In the genomic region with DNA sequence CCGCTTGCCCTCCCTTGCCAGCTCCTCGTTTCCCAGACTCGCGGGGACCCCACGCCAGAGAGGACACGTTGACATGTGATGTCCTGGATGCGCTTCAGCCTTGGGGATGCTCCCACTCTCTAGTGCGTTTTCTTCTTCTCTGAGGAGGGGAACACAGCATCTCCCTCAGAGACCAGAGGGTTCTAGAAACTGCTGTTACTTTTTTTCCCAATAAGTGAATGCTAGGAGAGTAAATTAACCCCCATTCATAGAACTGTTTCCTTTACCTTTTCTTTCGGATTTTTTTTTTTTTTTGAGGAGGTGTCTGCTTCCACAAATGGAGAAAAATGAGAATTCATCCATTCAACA, we compare ENCODE assay signal across 11 cellular contexts. TPM values are rescaled to one million over a fixed set of nuclear protein-coding genes. Genes with fewer than 3 reads are reported as not detected.
DNase-seq lines count a peak whose midpoint lies in the region; ATAC-seq and TF ChIP-seq lines count a peak whose summit lies in the region.
"Had no signal": no experiment of that assay in that cellular context is flagged by ENCODE, and none has a peak within 500 bp of the region (broad histone marks: within the 10 kb centered on the region; RNA-seq: fewer than 3 reads in every experiment).

No MANE protein-coding gene starts in this region.

- no peak for TF ChIP-seq POLR2A in gastroesophageal sphincter (IDR thresholded peaks at IDR 0.05)

- CTCF ChIA-PET in AG04449 (lab: Yijun Ruan, JAX), result interaction anchor here (0.7 to 1.5 kb wide), 4 partner anchors 35 to 157 kb away, joined by 3 to 8 read pairs (median 4); no protein-coding TSS in a partner anchor

- H3K27me3 ChIP-seq in WERI-Rb-1 (ENCODE audit: insufficient read depth, low read depth, severe bottlenecking) (peaks cover 13% of the 10 kb centered on the region), gastroesophageal sphincter (peaks cover 59% of the 10 kb centered on the region), neuron (ENCODE audit: insufficient read depth, low read length) (peaks cover 28% of the 10 kb centered on the region)
- H3K27me3 ChIP-seq: BLaER1 had no signal

- WGBS in gastroesophageal sphincter (ENCODE audit: low coverage in 1 of 2), 2 donors, result 0 to 17% methylated on average over 2 to 6 of the region's 9 CpGs

- no peaks in the 10 kb centered on the region for H3K36me3 ChIP-seq in WERI-Rb-1
- no peaks in the 10 kb centered on the region for H3K36me3 ChIP-seq in gastroesophageal sphincter
- no peaks in the 10 kb centered on the region for H3K36me3 ChIP-seq in neuron (ENCODE audit: insufficient read depth, low read length)

- DNase-seq in AG04449 (ENCODE audit: low read depth, low spot score), result no peak
- DNase-seq in WERI-Rb-1, result no peak
- DNase-seq in SKM-1 (lab: John Stamatoyannopoulos, UW; ENCODE audit: unreplicated experiment), result no peak
- DNase-seq in NCI-H2196 (lab: John Stamatoyannopoulos, UW; ENCODE audit: unreplicated experiment), result no peak
- DNase-seq in SW 1271 (lab: John Stamatoyannopoulos, UW), result no peak
- DNase-seq: naive B cell had no signal

- peak overlapping the region; percentile 67 for H3K4me3 ChIP-seq in AG04449 (ENCODE audit: low read depth, low read length)
- peak overlapping the region; percentile 46 for H3K4me3 ChIP-seq in WERI-Rb-1 (ENCODE audit: low read depth, low read length)
- H3K4me3 ChIP-seq in gastroesophageal sphincter, result peak overlapping the region; percentile 45 to 60
- peak overlapping the region; percentile 36 for H3K4me3 ChIP-seq in neuron (ENCODE audit: low read length)
- H3K4me3 ChIP-seq: BLaER1 had no signal

- no peak overlapping the region for H3K27ac ChIP-seq in WERI-Rb-1
- H3K27ac ChIP-seq in gastroesophageal sphincter, result peak overlapping the region in 3 of 4 donors; percentile 54 to 75 (median 62)
- H3K27ac ChIP-seq: BLaER1, KMS-11 had no signal

- peaks cover 0 to 20% (median 0%) of the 10 kb centered on the region in 3 donors for H3K4me1 ChIP-seq in gastroesophageal sphincter
- peaks cover 7% of the 10 kb centered on the region for H3K4me1 ChIP-seq in neuron (ENCODE audit: insufficient read depth, low read length)
- H3K4me1 ChIP-seq: BLaER1 had no signal

- ATAC-seq in gastroesophageal sphincter (peak; percentile 31), HG03520 (IDR thresholded peaks at IDR 0.05; ENCODE audit: unreplicated experiment) (no peak)

- no peak for TF ChIP-seq EP300 in gastroesophageal sphincter (IDR thresholded peaks at IDR 0.05)

- POLR2A ChIA-PET in AG04449 (lab: Yijun Ruan, JAX), result interaction anchor here (0.6 to 0.8 kb wide), 2 partner anchors 21 to 69 kb away, joined by 3 read pairs; no protein-coding TSS in a partner anchor

- H3K9me3 ChIP-seq in WERI-Rb-1 (ENCODE audit: severe bottlenecking) (no peaks in the 10 kb centered on the region), gastroesophageal sphincter (no peaks in the 10 kb centered on the region), neuron (ENCODE audit: low read length) (no peaks in the 10 kb centered on the region)

- no peak for TF ChIP-seq CTCF in AG04449 (IDR thresholded peaks at IDR 0.05; ENCODE audit: insufficient read depth, low read length, missing control alignments)
- no peak for TF ChIP-seq CTCF in WERI-Rb-1 (IDR thresholded peaks at IDR 0.05; ENCODE audit: low read depth, low read length)
- TF ChIP-seq CTCF in gastroesophageal sphincter (IDR thresholded peaks at IDR 0.05), result no peak

- no peak overlapping the region for H2AFZ ChIP-seq in neuron (ENCODE audit: low read depth, low read length)

RNA-seq across cellular contexts. Expression of gene EFEMP1, which starts 0.4 kb away (rescaled TPM):
- 100 to 1,000 TPM in 1 of 4 donors, 10 to 100 TPM in 3; 70.5 to 141 (median 91.9) TPM for total RNA-seq in gastroesophageal sphincter
